ENCODE assay signal across 1 cellular context in the genomic region with DNA sequence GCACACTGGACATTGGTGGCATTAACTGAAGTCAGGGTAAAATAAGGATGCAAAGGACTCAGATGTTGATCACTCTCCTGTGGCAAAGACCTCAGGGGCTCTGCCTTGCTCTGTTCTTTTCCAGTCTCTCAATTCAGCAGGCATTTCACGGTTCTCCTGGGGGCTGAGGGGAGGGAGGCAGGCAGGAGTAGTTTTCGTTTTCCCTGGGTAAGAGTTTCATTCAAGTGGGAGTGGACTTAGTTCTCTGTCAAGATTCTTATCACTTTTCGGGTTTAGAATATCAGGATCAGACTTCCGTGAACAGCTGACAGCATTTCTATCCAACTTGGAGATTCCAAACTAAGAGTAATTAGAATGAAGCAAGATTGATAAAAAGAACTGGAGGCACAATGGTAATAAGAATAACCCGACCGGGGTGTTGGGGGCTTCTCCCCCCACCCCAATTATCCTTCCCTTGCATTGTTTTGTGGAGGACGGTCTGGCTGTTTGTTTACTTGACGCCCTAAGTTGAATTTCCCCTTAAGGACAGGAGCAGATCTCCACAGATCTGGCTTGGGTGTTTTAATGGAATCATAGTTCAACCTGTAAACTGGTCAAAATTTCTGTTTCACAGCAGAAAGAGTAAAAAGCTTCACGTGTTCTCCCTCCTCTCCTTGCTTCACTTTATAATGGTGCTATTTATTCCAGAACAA.
TF ChIP-seq lines count a peak whose summit lies in the region.

No MANE protein-coding gene starts in this region.

TF ChIP-seq in SK-N-SH treated with all-trans-retinoic acid at 6 μM for 48 hours, 23 proteins besides CTCF, POLR2A, EP300 and RAD21 (continued from another document):
- TF ChIP-seq, protein P1, sequence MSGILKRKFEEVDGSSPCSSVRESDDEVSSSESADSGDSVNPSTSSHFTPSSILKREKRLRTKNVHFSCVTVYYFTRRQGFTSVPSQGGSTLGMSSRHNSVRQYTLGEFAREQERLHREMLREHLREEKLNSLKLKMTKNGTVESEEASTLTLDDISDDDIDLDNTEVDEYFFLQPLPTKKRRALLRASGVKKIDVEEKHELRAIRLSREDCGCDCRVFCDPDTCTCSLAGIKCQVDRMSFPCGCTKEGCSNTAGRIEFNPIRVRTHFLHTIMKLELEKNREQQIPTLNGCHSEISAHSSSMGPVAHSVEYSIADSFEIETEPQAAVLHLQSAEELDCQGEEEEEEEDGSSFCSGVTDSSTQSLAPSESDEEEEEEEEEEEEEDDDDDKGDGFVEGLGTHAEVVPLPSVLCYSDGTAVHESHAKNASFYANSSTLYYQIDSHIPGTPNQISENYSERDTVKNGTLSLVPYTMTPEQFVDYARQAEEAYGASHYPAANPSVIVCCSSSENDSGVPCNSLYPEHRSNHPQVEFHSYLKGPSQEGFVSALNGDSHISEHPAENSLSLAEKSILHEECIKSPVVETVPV (CRISPR knock-in tag; IDR thresholded peaks at IDR 0.05) = no peak
- TF ChIP-seq TCF4 (CRISPR knock-in tag; IDR thresholded peaks at IDR 0.05; ENCODE audit: borderline replicate concordance) (no peak), TOX (CRISPR knock-in tag; IDR thresholded peaks at IDR 0.05; ENCODE audit: borderline replicate concordance) (no peak), ZC3H10 (CRISPR knock-in tag; IDR thresholded peaks at IDR 0.05) (no peak), ZFP30 (CRISPR knock-in tag; IDR thresholded peaks at IDR 0.05) (no peak), OSR1 (CRISPR knock-in tag; IDR thresholded peaks at IDR 0.05) (no peak), PPARA (CRISPR knock-in tag; IDR thresholded peaks at IDR 0.05; ENCODE audit: borderline replicate concordance) (no peak)
- TF ChIP-seq, protein P2, sequence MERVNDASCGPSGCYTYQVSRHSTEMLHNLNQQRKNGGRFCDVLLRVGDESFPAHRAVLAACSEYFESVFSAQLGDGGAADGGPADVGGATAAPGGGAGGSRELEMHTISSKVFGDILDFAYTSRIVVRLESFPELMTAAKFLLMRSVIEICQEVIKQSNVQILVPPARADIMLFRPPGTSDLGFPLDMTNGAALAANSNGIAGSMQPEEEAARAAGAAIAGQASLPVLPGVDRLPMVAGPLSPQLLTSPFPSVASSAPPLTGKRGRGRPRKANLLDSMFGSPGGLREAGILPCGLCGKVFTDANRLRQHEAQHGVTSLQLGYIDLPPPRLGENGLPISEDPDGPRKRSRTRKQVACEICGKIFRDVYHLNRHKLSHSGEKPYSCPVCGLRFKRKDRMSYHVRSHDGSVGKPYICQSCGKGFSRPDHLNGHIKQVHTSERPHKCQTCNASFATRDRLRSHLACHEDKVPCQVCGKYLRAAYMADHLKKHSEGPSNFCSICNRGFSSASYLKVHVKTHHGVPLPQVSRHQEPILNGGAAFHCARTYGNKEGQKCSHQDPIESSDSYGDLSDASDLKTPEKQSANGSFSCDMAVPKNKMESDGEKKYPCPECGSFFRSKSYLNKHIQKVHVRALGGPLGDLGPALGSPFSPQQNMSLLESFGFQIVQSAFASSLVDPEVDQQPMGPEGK (CRISPR knock-in tag; IDR thresholded peaks at IDR 0.05; ENCODE audit: borderline replicate concordance) = no peak
